In genomic region chr11:10670099-10670498, GRCh38 we compare ENCODE assay signal across 17 cellular contexts. TPM values are rescaled to one million over a fixed set of nuclear protein-coding genes. Genes with fewer than 3 reads are reported as not detected.
DNase-seq lines count a peak whose midpoint lies in the region; ATAC-seq, FAIRE-seq and TF ChIP-seq lines count a peak whose summit lies in the region.
"Had no signal": no experiment of that assay in that cellular context is flagged by ENCODE, and none has a peak within 500 bp of the region (broad histone marks: within the 10 kb centered on the region; RNA-seq: fewer than 3 reads in every experiment).

No MANE protein-coding gene starts in this region.

- 47% methylated on average over 4 of the region's 4 CpGs for WGBS in K562 (ENCODE audit: insufficient coverage, low coverage, missing lambda C conversion rate)

- no TSS peak for BruUV-seq in K562 (replicated peaks; lab: Mats Ljungman, UMichigan)

- H3K4me1 ChIP-seq in K562 (replicated peaks in 1 of 2; ENCODE audit: control insufficient read depth in 2 of 2, insufficient read depth in 2 of 2, low read length in 2 of 2) (peaks cover 14 to 38% of the 10 kb centered on the region in 2 experiments), uterus (peaks cover 6 to 7% of the 10 kb centered on the region in 2 donors)
- H3K4me1 ChIP-seq: neural progenitor cell had no signal

- TF ChIP-seq RAD21 in K562 (CRISPR knock-in tag; conservative IDR thresholded peaks at IDR 0.05 in 1 of 2, IDR thresholded peaks at IDR 0.05 in 1 of 2): no peak

- H3K36me3 Mint-ChIP-seq in nephron (ENCODE audit: low read depth): no peaks in the 10 kb centered on the region
- H3K36me3 Mint-ChIP-seq: neural progenitor cell had no signal

- in situ Hi-C loops in K562 (cut with MboI): no loop called here

- DNase-seq in SHP77 treated with DMSO at 0.1 percent for 48 hours (lab: John Stamatoyannopoulos, UW) (peak; percentile 31), SHP77 (lab: John Stamatoyannopoulos, UW) (no peak), K562 (ENCODE audit: extremely low read depth in 1 of 4, low spot score in 3 of 4) (no peak), uterus (no peak), NCI-H2196 treated with DMSO at 0.1 percent for 48 hours (lab: John Stamatoyannopoulos, UW; ENCODE audit: unreplicated experiment) (no peak), Ammon's horn (ENCODE audit: low spot score) (no peak)
- DNase-seq: amniotic stem cell; foreskin melanocyte; HCEC 1CT; lower lobe of right lung; NK-92 treated with Interleukin-12 subunit alpha and Interleukin-12 subunit beta, amount 100 ng/mL, for 24 hours; stimulated activated CD4-positive, alpha-beta T cell treated with anti-CD3 and anti-CD28 coated beads, Interleukin-2, amount 100 ng/mL, for 24 hours had no signal

- no peak for TF ChIP-seq POLR2A in K562 (conservative IDR thresholded peaks at IDR 0.05)
- TF ChIP-seq POLR2A in uterus (IDR thresholded peaks at IDR 0.05): no peak

- CTCF ChIA-PET in K562 (lab: Yijun Ruan, JAX; ENCODE audit: low intra/inter-chr PET ratio): no interaction called here

- H3K9me3 ChIP-seq in K562 (replicated peaks; ENCODE audit: control insufficient read depth, insufficient read depth, low read depth, low read length): no peaks in the 10 kb centered on the region
- no peaks in the 10 kb centered on the region for H3K9me3 ChIP-seq in uterus
- H3K9me3 ChIP-seq: lower lobe of right lung had no signal

- TF ChIP-seq EP300 in K562 (IDR thresholded peaks at IDR 0.05; ENCODE audit: low read length): no peak

- peak overlapping the region; percentile 57; the same call in 1 of the 2 replicates for H2AFZ ChIP-seq in K562 (ENCODE audit: low read depth, low read length)
- H2AFZ ChIP-seq: neural progenitor cell had no signal

- H3K4me3 ChIP-seq in K562 (no peak overlapping the region), uterus (no peak overlapping the region)
- H3K4me3 ChIP-seq: lower lobe of right lung, neural progenitor cell had no signal

- no peaks in the 10 kb centered on the region for H4K20me1 ChIP-seq in K562 (replicated peaks; ENCODE audit: control insufficient read depth, insufficient read depth, low read length)

- no peak overlapping the region for H3K4me3 Mint-ChIP-seq in nephron
- H3K4me3 Mint-ChIP-seq: neural progenitor cell; T-helper 1 cell treated with Interleukin-12 subunit alpha and Interleukin-12 subunit beta and Interleukin-4 antibody, amounts not matched to agents 30 μg/mL and 1 μg/mL, for 36 hours had no signal

- intact Hi-C loops in K562 (cut with micrococcal nuclease): no loop called here
- intact Hi-C loops in uterus (cut with DNase I; ENCODE audit: low total_unique reads): no loop called here

- peaks cover 53% of the 10 kb centered on the region for H3K4me1 Mint-ChIP-seq in nephron

- no peaks in the 10 kb centered on the region for H3K36me3 ChIP-seq in K562 (ENCODE audit: control insufficient read depth, insufficient read depth, low read length)
- H3K36me3 ChIP-seq in uterus: no peaks in the 10 kb centered on the region
- H3K36me3 ChIP-seq: lower lobe of right lung, neural progenitor cell had no signal

- peak overlapping the region; percentile 48 to 91 (median 49) for H3K27ac Mint-ChIP-seq in nephron
- H3K27ac Mint-ChIP-seq: neural progenitor cell; T-helper 1 cell treated with Interleukin-12 subunit alpha and Interleukin-12 subunit beta and Interleukin-4 antibody, amounts not matched to agents 30 μg/mL and 1 μg/mL, for 36 hours had no signal

- no peaks in the 10 kb centered on the region for H3K9me1 ChIP-seq in K562 (ENCODE audit: control insufficient read depth, insufficient read depth, low read length)

- H3K4me2 ChIP-seq in K562 (ENCODE audit: insufficient read depth, low read length): no peak overlapping the region
- H3K4me2 ChIP-seq: neural progenitor cell had no signal

- H3K79me2 ChIP-seq in K562 (ENCODE audit: control insufficient read depth, insufficient read depth, low read length): no peaks in the 10 kb centered on the region

- no peak for FAIRE-seq in K562 (lab: Jason Lieb, UNC)

- H3K27me3 ChIP-seq in K562 (ENCODE audit: control insufficient read depth in 2 of 2, insufficient read depth in 2 of 2, low read length in 2 of 2) (no peaks in the 10 kb centered on the region; a peak in 1 of 5 replicates), uterus (no peaks in the 10 kb centered on the region)
- H3K27me3 ChIP-seq: neural progenitor cell had no signal

- H3K9ac ChIP-seq in K562 (ENCODE audit: insufficient read depth in 1 of 2, low read depth in 2 of 2, low read length in 2 of 2): no peak overlapping the region
- H3K9ac ChIP-seq: neural progenitor cell had no signal

- no peaks in the 10 kb centered on the region for H3K9me3 Mint-ChIP-seq in nephron
- H3K9me3 Mint-ChIP-seq: neural progenitor cell; T-helper 1 cell treated with Interleukin-12 subunit alpha and Interleukin-12 subunit beta and Interleukin-4 antibody, amounts not matched to agents 30 μg/mL and 1 μg/mL, for 36 hours had no signal

- H3K27me3 Mint-ChIP-seq in nephron (ENCODE audit: low read depth): peaks cover 4% of the 10 kb centered on the region

- ATAC-seq in K562 (no peak), HG03521 (IDR thresholded peaks at IDR 0.05; ENCODE audit: unreplicated experiment) (no peak)
- ATAC-seq: activated CD4-positive, CD25-positive, alpha-beta regulatory T cell treated with anti-CD3 and anti-CD28 coated beads, Interleukin-2, amount 50 U/mL, for 24 hours had no signal

- POLR2A ChIA-PET in K562 (lab: Yijun Ruan, JAX): interaction anchor here (0.6 to 1.3 kb wide), 4 partner anchors 18 to 1920 kb away, joined by 3 read pairs; no protein-coding TSS in a partner anchor

- TF ChIP-seq CTCF in K562 (IDR thresholded peaks at IDR 0.05 in 2 of 3, conservative IDR thresholded peaks at IDR 0.05 in 1 of 3; ENCODE audit: insufficient read depth in 2 of 3, low read depth in 1 of 3, low read length in 3 of 3) (no peak), nephron (IDR thresholded peaks at IDR 0.05; ENCODE audit: unreplicated experiment in 3 of 3) (no peak), uterus (IDR thresholded peaks at IDR 0.05) (no peak)

- H3K27ac ChIP-seq in K562 (ENCODE audit: extremely low read depth, low read depth, low read length) (no peak overlapping the region), uterus (peak overlapping the region; percentile 75 to 86)
- H3K27ac ChIP-seq: lower lobe of right lung, neural progenitor cell had no signal

TF ChIP-seq in K562, 482 proteins besides CTCF, POLR2A, EP300 and RAD21:
- no peak for TF ChIP-seq TSC22D4 (tag; IDR thresholded peaks at IDR 0.05)
- TF ChIP-seq PRMT5 (CRISPR knock-in tag; IDR thresholded peaks at IDR 0.05): no peak
- TF ChIP-seq, protein P1, sequence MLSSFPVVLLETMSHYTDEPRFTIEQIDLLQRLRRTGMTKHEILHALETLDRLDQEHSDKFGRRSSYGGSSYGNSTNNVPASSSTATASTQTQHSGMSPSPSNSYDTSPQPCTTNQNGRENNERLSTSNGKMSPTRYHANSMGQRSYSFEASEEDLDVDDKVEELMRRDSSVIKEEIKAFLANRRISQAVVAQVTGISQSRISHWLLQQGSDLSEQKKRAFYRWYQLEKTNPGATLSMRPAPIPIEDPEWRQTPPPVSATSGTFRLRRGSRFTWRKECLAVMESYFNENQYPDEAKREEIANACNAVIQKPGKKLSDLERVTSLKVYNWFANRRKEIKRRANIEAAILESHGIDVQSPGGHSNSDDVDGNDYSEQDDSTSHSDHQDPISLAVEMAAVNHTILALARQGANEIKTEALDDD (IDR thresholded peaks at IDR 0.05): peak; percentile 54; the same call in 1 of the 2 replicates
- TF ChIP-seq HDAC8 (tag; IDR thresholded peaks at IDR 0.05): no peak

RNA-seq across cellular contexts. Expression of gene IRAG1, which starts 23.5 kb away (rescaled TPM):
- total RNA-seq in K562 (2011; cell fraction: chromatin; rRNA removed; ENCODE audit: low replicate concordance): 0.07 and 0.23 TPM in 2 replicates
- 0.17 and 0.26 TPM in 2 replicates for total RNA-seq in K562 (2011; cell fraction: nucleolus; rRNA removed)
- 0.15 TPM in 2 replicates for total RNA-seq in K562 (2011; cell fraction: nucleoplasm; rRNA removed)
- total RNA-seq in K562 (2014; rRNA removed) (0.04 TPM in 1 of 2 replicates, not detected in the other), K562 (2014; rRNA removed; fragmentation: Illumina TruSeq; extraction: Trizol) (0.07 and 0.22 TPM in 2 replicates), K562 (2015; rRNA removed; fragmentation: Illumina TruSeq; extraction: Trizol) (0.08 and 0.11 TPM in 2 replicates), K562 (2021) (0.22 and 0.27 TPM in 2 replicates), uterus (100 to 1,000 TPM in 2 of 4 donors, 10 to 100 TPM in 2; 21.2 to 240 (median 107) TPM)
- polyA plus RNA-seq in K562 (2011; rRNA removed) (0.11 and 0.14 TPM in 2 replicates), K562 (2014; fragmentation: Illumina TruSeq; extraction: Trizol) (0.07 and 0.10 TPM in 2 replicates), K562 (2014; fragmentation: Nextera tagmentation; extraction: Ambion mirVana) (under 1 TPM; 0.01 TPM), K562 (2014; rRNA removed) (0.01 TPM in 1 of 2 replicates, not detected in the other)
- 0.10 and 0.16 TPM in 2 replicates for polyA plus RNA-seq in K562 (2011; cell fraction: cytosol; rRNA removed)
- 0.10 TPM in 2 replicates for polyA plus RNA-seq in K562 (2011; cell fraction: nucleus; rRNA removed)
- 0.08 and 0.15 TPM in 2 replicates for polyA plus RNA-seq in K562 (2012)
- polyA minus RNA-seq in K562 (2011; rRNA and poly(A)+ RNA removed): 0.07 and 0.45 TPM in 2 replicates
- not detected in 2 replicates for polyA minus RNA-seq in K562 (2011; cell fraction: cytosol; rRNA and poly(A)+ RNA removed)
- under 0.01 and 0.11 TPM in 2 replicates for polyA minus RNA-seq in K562 (2011; cell fraction: nucleus; rRNA and poly(A)+ RNA removed)

Comparison
In these comparisons a context has a peak if more than half of its experiments do, and no peak if none do; other contexts are left out.
1. RNA of gene IRAG1, which starts 23.5 kb away (total RNA-seq): 21.2 to 240 TPM in uterus; 0.04 to 0.27 TPM in K562; every median in the first group is over 10 times any median in the second.